In genomic region chr19:5904302-5905071, GRCh38 we compare ENCODE assay signal across 8 cellular contexts. TPM values are rescaled to one million over a fixed set of nuclear protein-coding genes. Genes with fewer than 3 reads are reported as not detected.
A peak's percentile ranks its signal among the peaks of the same experiment; 100 is the strongest.
DNase-seq lines count a peak whose midpoint lies in the region; ATAC-seq, FAIRE-seq and TF ChIP-seq lines count a peak whose summit lies in the region.

TSS of gene VMAC (plus strand) at chr19:5904872. CDS start at chr19:5904891, 19 bp downstream.

- peak; percentile 5 to 53 for TF ChIP-seq EP300 in tibial nerve (IDR thresholded peaks at IDR 0.05)

- WGBS in adipose tissue, 3 donors: 0% methylated on average over 63 to 64 of the region's 64 CpGs
- 0% methylated on average over 47 to 57 of the region's 64 CpGs for WGBS in tibial nerve, 2 donors

- DNase-seq in GM12891 (ENCODE audit: insufficient read length, low spot score) (peak; percentile 98), NCI-H1417 treated with DMSO at 0.1 percent for 48 hours (lab: John Stamatoyannopoulos, UW) (peak; percentile 100), SW 1271 (lab: John Stamatoyannopoulos, UW) (peak; percentile 99 to 100), cardiac septum (ENCODE audit: low spot score) (peak; percentile 100), tibial nerve (ENCODE audit: low spot score in 2 of 2) (peak; percentile 100)

- H3K4me1 ChIP-seq in parathyroid adenoma (peaks cover 3% of the 10 kb centered on the region), tibial nerve (peaks cover 0 to 55% (median 27%) of the 10 kb centered on the region in 4 donors)

- H3K27ac ChIP-seq in adipose tissue (ENCODE audit: low read depth, low read length) (peak within 1 kb of the TSS; percentile 39), parathyroid adenoma (peak within 1 kb of the TSS; percentile 82), tibial nerve (peak within 1 kb of the TSS; percentile 67 to 94 (median 91))

- no peaks in the 10 kb centered on the region for H3K36me3 ChIP-seq in parathyroid adenoma (ENCODE audit: control insufficient read depth, insufficient read depth, low read length)
- peaks cover 0 to 35% (median 0%) of the 10 kb centered on the region in 3 donors for H3K36me3 ChIP-seq in tibial nerve

- H3K4me3 ChIP-seq in parathyroid adenoma (ENCODE audit: low read depth, low read length) (peak within 1 kb of the TSS; percentile 95), tibial nerve (peak within 1 kb of the TSS; percentile 73 to 99 (median 80))

- peak; percentile 84 for ATAC-seq in HG02798 (IDR thresholded peaks at IDR 0.05; ENCODE audit: poor library complexity, unreplicated experiment)

- no peaks in the 10 kb centered on the region for H3K27me3 ChIP-seq in parathyroid adenoma (ENCODE audit: control insufficient read depth, insufficient read depth, low read length)
- H3K27me3 ChIP-seq in tibial nerve: no peaks in the 10 kb centered on the region

- H2AFZ ChIP-seq in parathyroid adenoma: peak within 1 kb of the TSS; percentile 89

- FAIRE-seq in GM12891 (lab: Jason Lieb, UNC): peak; percentile 100

- TF ChIP-seq POLR2A in GM12891 (IDR thresholded peaks at IDR 0.05; ENCODE audit: low read depth, low read length): peak; percentile 67
- TF ChIP-seq POLR2A in tibial nerve (IDR thresholded peaks at IDR 0.05): peak; percentile 26 to 59

- intact Hi-C loops in cardiac septum (cut with DNase I): loop anchor here (5.0 kb wide), 1 partner anchor 63 kb away; no protein-coding TSS in a partner anchor

- peak within 1 kb of the TSS; percentile 68 for H3K9ac ChIP-seq in parathyroid adenoma

- peak within 1 kb of the TSS; percentile 82 for H3K4me2 ChIP-seq in parathyroid adenoma (ENCODE audit: low read length)

- TF ChIP-seq CTCF in parathyroid adenoma (IDR thresholded peaks at IDR 0.05) (no peak), tibial nerve (IDR thresholded peaks at IDR 0.05) (no peak)

- peaks cover 12% of the 10 kb centered on the region for H3K79me2 ChIP-seq in parathyroid adenoma

- no peaks in the 10 kb centered on the region for H3K9me3 ChIP-seq in parathyroid adenoma (ENCODE audit: control insufficient read depth, low read length)
- H3K9me3 ChIP-seq in tibial nerve: no peaks in the 10 kb centered on the region

TF ChIP-seq in GM12891, 5 proteins besides CTCF, POLR2A, EP300 and RAD21:
- peak; percentile 56 for TF ChIP-seq TAF1 (IDR thresholded peaks at IDR 0.05; ENCODE audit: low read depth, low read length)
- TF ChIP-seq SPI1 (IDR thresholded peaks at IDR 0.05; ENCODE audit: low read depth, low read length): no peak
- TF ChIP-seq POLR2AphosphoS5 (IDR thresholded peaks at IDR 0.05; ENCODE audit: low read depth, low read length): no peak
TF ChIP-seq in GM12891: peak in this region for 1.

RNA-seq across cellular contexts. Expression of gene VMAC, which starts in this region (rescaled TPM):
- 2.4 TPM for polyA plus RNA-seq in GM12891 (2012; ENCODE audit: low read depth, missing spikeins)
- polyA plus RNA-seq in adipose tissue: 1 to 10 TPM; 4.1 to 4.7 (median 4.7) TPM
- 2.4 TPM for total RNA-seq in cardiac septum
- total RNA-seq in tibial nerve: 10 to 100 TPM in 3 of 4 donors, 1 to 10 TPM in 1; 8.3 to 16.7 (median 13.9) TPM

Comparison
In these comparisons a context has a peak if more than half of its experiments do, and no peak if none do; other contexts are left out.
1. Peak in every context shown above with its lines: DNase-seq, ATAC-seq, H3K4me3 ChIP-seq and H3K27ac ChIP-seq.
2. H3K27ac ChIP-seq: peak in every context shown above with its lines; median percentile 91 in tibial nerve; 82 in parathyroid adenoma; 39 in adipose tissue.